ENCODE assay signal across 24 cellular contexts in the genomic region with DNA sequence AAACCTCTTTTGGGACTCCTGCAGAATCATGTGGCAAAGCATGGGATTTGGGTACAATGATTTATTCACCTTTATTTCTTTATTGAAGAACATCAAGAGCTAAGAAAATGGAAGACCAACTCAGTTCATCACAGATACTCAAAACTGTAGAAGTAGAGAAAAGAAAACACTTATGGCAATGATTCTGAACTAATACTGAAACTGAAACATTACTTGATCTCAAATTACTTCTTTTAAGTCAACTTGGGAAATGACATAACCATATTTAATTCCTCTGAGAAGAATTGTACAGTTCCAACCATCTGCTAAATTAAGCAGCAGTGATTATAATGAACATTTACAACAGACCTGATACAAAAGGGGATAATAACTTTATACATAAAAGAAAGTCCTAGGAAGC.
DNase-seq lines count a peak whose midpoint lies in the region; ATAC-seq and TF ChIP-seq lines count a peak whose summit lies in the region.
"Had no signal": no experiment of that assay in that cellular context is flagged by ENCODE, and none has a peak within 500 bp of the region (broad histone marks: within the 10 kb centered on the region; RNA-seq: fewer than 3 reads in every experiment).

No MANE protein-coding gene starts in this region.

- no peak for DNase-seq in caudate nucleus (lab: John Stamatoyannopoulos, UW)
- DNase-seq in mesothelial cell of epicardium (ENCODE audit: low spot score in 2 of 2, unreplicated experiment in 2 of 2): no peak
- DNase-seq in iPS-NIHi11 (ENCODE audit: low spot score): no peak
- DNase-seq in kidney tubule cell (ENCODE audit: low spot score): no peak
- DNase-seq: activated CD4-positive, CD25-positive, alpha-beta regulatory T cell; activated CD8-positive, alpha-beta T cell treated with anti-CD3 and anti-CD28 coated beads for 36 hours; activated naive CD4-positive, alpha-beta T cell; adrenal gland; effector memory CD8-positive, alpha-beta T cell; esophagus squamous epithelium; gastrocnemius medialis; MV-4-11; NCI-H187 treated with DMSO at 0.1 percent for 48 hours; NCI-H226; NCI-H774; small intestine; stimulated activated CD4-positive, alpha-beta T cell treated with anti-CD3 and anti-CD28 coated beads, Interleukin-2, amount 100 ng/mL, for 48 hours; stimulated activated naive CD4-positive, alpha-beta T cell treated with Interleukin-2 at 50 U/mL for 16 hours had no signal

- no peaks in the 10 kb centered on the region for H3K36me3 Mint-ChIP-seq in activated T-helper 17 cell treated with anti-CD3 and anti-CD28 coated beads, Interleukin-2, amount 50 U/mL, for 72 hours (ENCODE audit: low read depth)
- H3K36me3 Mint-ChIP-seq in mesothelial cell of epicardium: no peaks in the 10 kb centered on the region

- peak; percentile 80 for ATAC-seq in GM18511 (IDR thresholded peaks at IDR 0.05; ENCODE audit: unreplicated experiment)
- ATAC-seq in GM19351 (IDR thresholded peaks at IDR 0.05; ENCODE audit: unreplicated experiment): peak; percentile 86
- ATAC-seq in HG02938 (IDR thresholded peaks at IDR 0.05; ENCODE audit: unreplicated experiment): peak; percentile 56
- ATAC-seq in activated T-helper 17 cell treated with anti-CD3 and anti-CD28 coated beads, Interleukin-2, amount 50 U/mL, for 72 hours (replicated peaks): peak; percentile 37
- ATAC-seq: activated CD8-positive, alpha-beta T cell treated with anti-CD3 and anti-CD28 coated beads for 36 hours; effector memory CD8-positive, alpha-beta T cell; gastrocnemius medialis; Right ventricle myocardium inferior had no signal

- H3K27ac ChIP-seq in caudate nucleus (ENCODE audit: low read depth, low read length): no peak overlapping the region
- H3K27ac ChIP-seq: adrenal gland, esophagus squamous epithelium, gastrocnemius medialis, thoracic aorta had no signal

- peaks cover 5% of the 10 kb centered on the region for H3K4me1 Mint-ChIP-seq in activated T-helper 17 cell treated with anti-CD3 and anti-CD28 coated beads, Interleukin-2, amount 50 U/mL, for 72 hours
- peaks cover 8% of the 10 kb centered on the region for H3K4me1 Mint-ChIP-seq in mesothelial cell of epicardium

- H3K9me3 Mint-ChIP-seq in activated T-helper 17 cell treated with anti-CD3 and anti-CD28 coated beads, Interleukin-2, amount 50 U/mL, for 72 hours: no peaks in the 10 kb centered on the region
- peaks cover 6% of the 10 kb centered on the region for H3K9me3 Mint-ChIP-seq in mesothelial cell of epicardium
- H3K9me3 Mint-ChIP-seq: activated CD8-positive, alpha-beta T cell treated with anti-CD3 and anti-CD28 coated beads for 36 hours; effector memory CD8-positive, alpha-beta T cell had no signal

- no peak overlapping the region for H3K27ac Mint-ChIP-seq in activated T-helper 17 cell treated with anti-CD3 and anti-CD28 coated beads, Interleukin-2, amount 50 U/mL, for 72 hours
- no peak overlapping the region for H3K27ac Mint-ChIP-seq in mesothelial cell of epicardium
- H3K27ac Mint-ChIP-seq: activated CD8-positive, alpha-beta T cell treated with anti-CD3 and anti-CD28 coated beads for 36 hours; effector memory CD8-positive, alpha-beta T cell had no signal

- TF ChIP-seq CTCF in mesothelial cell of epicardium (IDR thresholded peaks at IDR 0.05; ENCODE audit: unreplicated experiment): no peak

- H3K4me3 Mint-ChIP-seq in activated T-helper 17 cell treated with anti-CD3 and anti-CD28 coated beads, Interleukin-2, amount 50 U/mL, for 72 hours: no peak overlapping the region
- H3K4me3 Mint-ChIP-seq in mesothelial cell of epicardium: no peak overlapping the region
- H3K4me3 Mint-ChIP-seq: activated CD8-positive, alpha-beta T cell treated with anti-CD3 and anti-CD28 coated beads for 36 hours; effector memory CD8-positive, alpha-beta T cell had no signal

- no peaks in the 10 kb centered on the region for H3K27me3 Mint-ChIP-seq in activated T-helper 17 cell treated with anti-CD3 and anti-CD28 coated beads, Interleukin-2, amount 50 U/mL, for 72 hours
- no peaks in the 10 kb centered on the region for H3K27me3 Mint-ChIP-seq in mesothelial cell of epicardium (ENCODE audit: low read depth)
- H3K27me3 Mint-ChIP-seq: activated CD8-positive, alpha-beta T cell treated with anti-CD3 and anti-CD28 coated beads for 36 hours; effector memory CD8-positive, alpha-beta T cell had no signal
